In the genomic region with DNA sequence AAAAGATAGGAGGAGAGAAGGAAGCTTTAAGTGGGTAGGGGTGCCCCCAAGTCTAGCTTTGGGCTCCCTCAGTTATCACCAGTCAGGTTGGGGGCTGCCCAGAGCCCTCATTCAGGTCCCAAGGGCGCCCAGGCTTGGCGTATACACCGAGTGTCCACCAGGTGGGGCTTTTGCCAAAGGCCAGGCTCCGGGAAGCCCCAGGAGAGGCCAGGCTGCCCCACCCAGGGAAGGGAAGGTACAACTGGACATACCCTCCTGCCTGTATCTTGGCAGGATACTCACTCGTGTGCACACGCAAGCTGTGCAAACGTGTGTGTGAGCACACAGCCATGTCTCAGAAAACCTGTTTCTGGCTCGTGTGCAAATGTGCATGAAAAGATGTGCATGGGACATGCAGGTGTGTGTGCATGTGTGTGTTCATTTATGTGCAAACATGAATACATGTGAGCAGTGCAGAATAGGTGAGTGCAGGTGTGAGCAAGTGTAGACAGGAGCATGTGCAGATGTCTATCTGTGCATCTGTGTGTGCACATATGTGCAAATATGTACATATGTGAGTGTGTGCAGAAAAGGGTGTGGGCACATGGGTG, we compare ENCODE assay signal across 8 cellular contexts. TPM values are rescaled to one million over a fixed set of nuclear protein-coding genes. Genes with fewer than 3 reads are reported as not detected.
A peak's percentile ranks its signal among the peaks of the same experiment; 100 is the strongest.
DNase-seq lines count a peak whose midpoint lies in the region; ATAC-seq, FAIRE-seq and TF ChIP-seq lines count a peak whose summit lies in the region.
"Had no signal": no experiment of that assay in that cellular context is flagged by ENCODE, and none has a peak within 500 bp of the region (broad histone marks: within the 10 kb centered on the region; RNA-seq: fewer than 3 reads in every experiment).

No MANE protein-coding gene starts in this region.

- WGBS in lung, 2 donors, result 6 to 9% methylated on average over 8 of the region's 8 CpGs

- H3K4me3 Mint-ChIP-seq in stimulated activated effector memory CD8-positive, alpha-beta T cell treated with anti-CD3 and anti-CD28 coated beads, Interleukin-12 subunit alpha, Interleukin-12 subunit beta, amount 100 ng/mL, for 72 hours, result no peak overlapping the region
- H3K4me3 Mint-ChIP-seq: dendritic cell treated with granulocyte-macrophage colony-stimulating factor and Interleukin-4, amounts not matched to agents 40 ng/mL and 50 ng/mL, for 4 days had no signal

- H3K4me3 ChIP-seq in WERI-Rb-1 (ENCODE audit: low read depth, low read length) (no peak overlapping the region), bronchial epithelial cell (ENCODE audit: low read depth, low read length) (no peak overlapping the region), lung (no peak overlapping the region)

- DNase-seq in GM04504 (ENCODE audit: low read depth), result peak; percentile 1
- peak; percentile 48 for DNase-seq in LoVo (ENCODE audit: low spot score)
- DNase-seq in WERI-Rb-1, result peak; percentile 84
- DNase-seq in bronchial epithelial cell (ENCODE audit: low read depth), result peak; percentile 52
- peak; percentile 33 for DNase-seq in lung (ENCODE audit: low spot score)
- DNase-seq in stimulated activated effector memory CD8-positive, alpha-beta T cell treated with anti-CD3 and anti-CD28 coated beads, Interleukin-12 subunit alpha, Interleukin-12 subunit beta, amount 100 ng/mL, for 72 hours (ENCODE audit: low spot score in 2 of 2), result peak; percentile 39 to 69
- DNase-seq in T1000 (lab: John Stamatoyannopoulos, UW), result no peak

- H3K9me3 ChIP-seq in WERI-Rb-1 (ENCODE audit: severe bottlenecking) (peaks cover 6% of the 10 kb centered on the region), lung (ENCODE audit: control insufficient read depth in 2 of 2, insufficient read depth in 1 of 2, low read length in 1 of 2) (peaks cover 0 to 3% of the 10 kb centered on the region in 2 donors)

- TF ChIP-seq CTCF in WERI-Rb-1 (IDR thresholded peaks at IDR 0.05; ENCODE audit: low read depth, low read length), result peak; percentile 91
- peak; percentile 93 for TF ChIP-seq CTCF in bronchial epithelial cell (IDR thresholded peaks at IDR 0.05; ENCODE audit: insufficient read depth, low read length, severe bottlenecking)
- TF ChIP-seq CTCF in lung (IDR thresholded peaks at IDR 0.05; ENCODE audit: control extremely low read depth, extremely low read depth), result peak; percentile 18

- peaks cover 8% of the 10 kb centered on the region for H3K4me1 Mint-ChIP-seq in stimulated activated effector memory CD8-positive, alpha-beta T cell treated with anti-CD3 and anti-CD28 coated beads, Interleukin-12 subunit alpha, Interleukin-12 subunit beta, amount 100 ng/mL, for 72 hours

- no peaks in the 10 kb centered on the region for H3K9me3 Mint-ChIP-seq in stimulated activated effector memory CD8-positive, alpha-beta T cell treated with anti-CD3 and anti-CD28 coated beads, Interleukin-12 subunit alpha, Interleukin-12 subunit beta, amount 100 ng/mL, for 72 hours
- H3K9me3 Mint-ChIP-seq: dendritic cell treated with granulocyte-macrophage colony-stimulating factor and Interleukin-4, amounts not matched to agents 40 ng/mL and 50 ng/mL, for 4 days had no signal

- no peak for FAIRE-seq in bronchial epithelial cell (lab: Jason Lieb, UNC)

- H3K27ac Mint-ChIP-seq in stimulated activated effector memory CD8-positive, alpha-beta T cell treated with anti-CD3 and anti-CD28 coated beads, Interleukin-12 subunit alpha, Interleukin-12 subunit beta, amount 100 ng/mL, for 72 hours, result no peak overlapping the region
- H3K27ac Mint-ChIP-seq: dendritic cell treated with granulocyte-macrophage colony-stimulating factor and Interleukin-4, amounts not matched to agents 40 ng/mL and 50 ng/mL, for 4 days had no signal

- ATAC-seq in lung (ENCODE audit: insufficient read depth, low FRiP score), result no peak
- peak; percentile 69 for ATAC-seq in stimulated activated effector memory CD8-positive, alpha-beta T cell treated with anti-CD3 and anti-CD28 coated beads, Interleukin-12 subunit alpha, Interleukin-12 subunit beta, amount 100 ng/mL, for 72 hours

- H3K27ac ChIP-seq in WERI-Rb-1 (no peak overlapping the region), lung (ENCODE audit: low read depth in 1 of 2, low read length in 1 of 2) (no peak overlapping the region)

- H3K36me3 ChIP-seq in WERI-Rb-1 (no peaks in the 10 kb centered on the region), bronchial epithelial cell (ENCODE audit: control insufficient read depth, insufficient read depth, low read length) (no peaks in the 10 kb centered on the region), lung (ENCODE audit: control insufficient read depth in 2 of 2, insufficient read depth in 2 of 2, low read length in 2 of 2) (no peaks in the 10 kb centered on the region)

- H3K36me3 Mint-ChIP-seq in stimulated activated effector memory CD8-positive, alpha-beta T cell treated with anti-CD3 and anti-CD28 coated beads, Interleukin-12 subunit alpha, Interleukin-12 subunit beta, amount 100 ng/mL, for 72 hours, result no peaks in the 10 kb centered on the region

- no peaks in the 10 kb centered on the region for H3K27me3 ChIP-seq in WERI-Rb-1 (ENCODE audit: insufficient read depth, low read depth, severe bottlenecking)
- peaks cover 2% of the 10 kb centered on the region for H3K27me3 ChIP-seq in bronchial epithelial cell (ENCODE audit: control insufficient read depth, insufficient read depth, low read length)
- H3K27me3 ChIP-seq in lung (ENCODE audit: control insufficient read depth, insufficient read depth), result no peaks in the 10 kb centered on the region

- no peaks in the 10 kb centered on the region for H3K4me1 ChIP-seq in lung (ENCODE audit: control insufficient read depth in 2 of 2, insufficient read depth in 2 of 2, low read length in 2 of 2)

RNA-seq across cellular contexts. Expression of a gene that starts 9.7 kb away (rescaled TPM):
- total RNA-seq in bronchial epithelial cell (0.38 and 1.6 TPM in 2 replicates), lung (under 1 TPM in 1 of 2 donors, not detected in 1; 0.28 TPM)
- polyA plus RNA-seq in lung, result under 1 TPM in 1 of 2 donors, not detected in 1; 0.02 TPM

Comparison
In these comparisons a context has a peak if more than half of its experiments do, and no peak if none do; other contexts are left out.
1. CTCF ChIP-seq: peak in every context shown above with its lines; median percentile 93 in bronchial epithelial cell; 91 in WERI-Rb-1; 18 in lung.